In genomic region chr6:111835807-111836206, GRCh38 we compare ENCODE assay signal across 28 cellular contexts. TPM values are rescaled to one million over a fixed set of nuclear protein-coding genes. Genes with fewer than 3 reads are reported as not detected.
A peak's percentile ranks its signal among the peaks of the same experiment; 100 is the strongest.
DNase-seq lines count a peak whose midpoint lies in the region; ATAC-seq and TF ChIP-seq lines count a peak whose summit lies in the region.
"Had no signal": no experiment of that assay in that cellular context is flagged by ENCODE, and none has a peak within 500 bp of the region (broad histone marks: within the 10 kb centered on the region; RNA-seq: fewer than 3 reads in every experiment).

No MANE protein-coding gene starts in this region.

- TF ChIP-seq CTCF in HEK293 (tag by site-specific recombination; IDR thresholded peaks at IDR 0.05) (no peak), neural progenitor cell (IDR thresholded peaks at IDR 0.05) (no peak)

- H3K4me3 ChIP-seq in HEK293 (ENCODE audit: low read depth, low read length): no peak overlapping the region
- H3K4me3 ChIP-seq in effector memory CD4-positive, alpha-beta T cell (ENCODE audit: insufficient read depth, low read depth, low read length, poor library complexity, severe bottlenecking): no peak overlapping the region
- no peak overlapping the region for H3K4me3 ChIP-seq in neural progenitor cell
- H3K4me3 ChIP-seq: adrenal gland, BLaER1, breast epithelium, SJCRH30, skin epidermis had no signal

- DNase-seq in activated CD4-positive, alpha-beta memory T cell treated with anti-CD3 and anti-CD28 coated beads for 36 hours: no peak
- no peak for DNase-seq in activated CD4-positive, alpha-beta memory T cell treated with anti-CD3 and anti-CD28 coated beads, Interleukin-2, amount 10 ng/mL, durations not matched to agents 7 days and 5 days
- no peak for DNase-seq in effector memory CD4-positive, alpha-beta T cell
- DNase-seq in neural progenitor cell (ENCODE audit: low spot score): no peak
- no peak for DNase-seq in HCEC 1CT
- DNase-seq: activated CD4-positive, CD25-positive, alpha-beta regulatory T cell; activated CD8-positive, alpha-beta memory T cell treated with anti-CD3 and anti-CD28 coated beads, Interleukin-2, amount 50 U/mL, for 48 hours; adrenal gland; cortex of kidney; foreskin keratinocyte; GF-D8; hypothalamus; KBM-7; kidney glomerular epithelial cell; NCI-H2029; NCI-H446; SJCRH30; stimulated activated CD4-positive, alpha-beta T cell treated with anti-CD3 and anti-CD28 coated beads, Interleukin-2, amount 100 ng/mL, for 48 hours had no signal

- peaks cover 51% of the 10 kb centered on the region for H3K4me1 Mint-ChIP-seq in activated CD4-positive, alpha-beta memory T cell treated with anti-CD3 and anti-CD28 coated beads for 36 hours (ENCODE audit: low read depth)
- peaks cover 76% of the 10 kb centered on the region for H3K4me1 Mint-ChIP-seq in activated CD4-positive, alpha-beta memory T cell treated with anti-CD3 and anti-CD28 coated beads, Interleukin-2, amount 10 ng/mL, durations not matched to agents 7 days and 5 days
- peaks cover 9% of the 10 kb centered on the region for H3K4me1 Mint-ChIP-seq in neural progenitor cell

- peak overlapping the region; percentile 68 for H3K27ac Mint-ChIP-seq in activated CD4-positive, alpha-beta memory T cell treated with anti-CD3 and anti-CD28 coated beads for 36 hours
- no peak overlapping the region for H3K27ac Mint-ChIP-seq in activated CD4-positive, alpha-beta memory T cell treated with anti-CD3 and anti-CD28 coated beads, Interleukin-2, amount 10 ng/mL, durations not matched to agents 7 days and 5 days
- no peak overlapping the region for H3K27ac Mint-ChIP-seq in neural progenitor cell
- H3K27ac Mint-ChIP-seq: memory B cell, nephron had no signal

- no peak overlapping the region for H2AFZ ChIP-seq in neural progenitor cell (replicated peaks)

- no peaks in the 10 kb centered on the region for H3F3A ChIP-seq in neural progenitor cell (ENCODE audit: low read depth)

- H3K9me3 ChIP-seq in HEK293 (ENCODE audit: control insufficient read depth, insufficient read depth, low read depth, low read length): no peaks in the 10 kb centered on the region
- no peaks in the 10 kb centered on the region for H3K9me3 ChIP-seq in effector memory CD4-positive, alpha-beta T cell (ENCODE audit: control insufficient read depth, low read length)
- no peaks in the 10 kb centered on the region for H3K9me3 ChIP-seq in neural progenitor cell (ENCODE audit: low read depth)
- H3K9me3 ChIP-seq: adrenal gland, breast epithelium, SJCRH30 had no signal

- H3K4me2 ChIP-seq in neural progenitor cell: peak overlapping the region; percentile 10

- no peaks in the 10 kb centered on the region for H3K27me3 Mint-ChIP-seq in activated CD4-positive, alpha-beta memory T cell treated with anti-CD3 and anti-CD28 coated beads for 36 hours
- H3K27me3 Mint-ChIP-seq in activated CD4-positive, alpha-beta memory T cell treated with anti-CD3 and anti-CD28 coated beads, Interleukin-2, amount 10 ng/mL, durations not matched to agents 7 days and 5 days: no peaks in the 10 kb centered on the region
- peaks cover 4% of the 10 kb centered on the region for H3K27me3 Mint-ChIP-seq in neural progenitor cell (ENCODE audit: insufficient read depth, low read depth)
- H3K27me3 Mint-ChIP-seq: memory B cell had no signal

- intact Hi-C loops in activated CD4-positive, alpha-beta memory T cell treated with anti-CD3 and anti-CD28 coated beads for 36 hours (cut with micrococcal nuclease): loop anchor here (10.0 kb wide), 1 partner anchor 351 kb away; the partner anchor contains the start of gene REV3L

- no peaks in the 10 kb centered on the region for H3K4me1 ChIP-seq in HEK293 (ENCODE audit: control insufficient read depth, insufficient read depth, low read length)
- H3K4me1 ChIP-seq in effector memory CD4-positive, alpha-beta T cell (ENCODE audit: control insufficient read depth, insufficient read depth, low read length, poor library complexity, severe bottlenecking): peaks cover 59% of the 10 kb centered on the region
- H3K4me1 ChIP-seq in neural progenitor cell: peaks cover 22% of the 10 kb centered on the region
- H3K4me1 ChIP-seq: adrenal gland, breast epithelium, foreskin keratinocyte, SJCRH30 had no signal

- H3K9ac ChIP-seq in neural progenitor cell: no peak overlapping the region
- H3K9ac ChIP-seq: BLaER1 had no signal

- H3K36me3 Mint-ChIP-seq in activated CD4-positive, alpha-beta memory T cell treated with anti-CD3 and anti-CD28 coated beads for 36 hours: peaks cover 36% of the 10 kb centered on the region
- H3K36me3 Mint-ChIP-seq in activated CD4-positive, alpha-beta memory T cell treated with anti-CD3 and anti-CD28 coated beads, Interleukin-2, amount 10 ng/mL, durations not matched to agents 7 days and 5 days (ENCODE audit: low read depth): peaks cover 51% of the 10 kb centered on the region
- peaks cover 38% of the 10 kb centered on the region for H3K36me3 Mint-ChIP-seq in neural progenitor cell

- ATAC-seq in GM19324 (IDR thresholded peaks at IDR 0.05; ENCODE audit: low FRiP score, unreplicated experiment): no peak
- no peak for ATAC-seq in GM18907 (IDR thresholded peaks at IDR 0.05; ENCODE audit: unreplicated experiment)
- ATAC-seq: foreskin keratinocyte, Panc1 had no signal

- peak overlapping the region; percentile 22 for H3K4me3 Mint-ChIP-seq in activated CD4-positive, alpha-beta memory T cell treated with anti-CD3 and anti-CD28 coated beads for 36 hours
- H3K4me3 Mint-ChIP-seq in activated CD4-positive, alpha-beta memory T cell treated with anti-CD3 and anti-CD28 coated beads, Interleukin-2, amount 10 ng/mL, durations not matched to agents 7 days and 5 days: no peak overlapping the region
- no peak overlapping the region for H3K4me3 Mint-ChIP-seq in neural progenitor cell
- H3K4me3 Mint-ChIP-seq: memory B cell, nephron had no signal

- POLR2A ChIA-PET in activated CD4-positive, alpha-beta memory T cell treated with anti-CD3 and anti-CD28 coated beads for 36 hours (lab: Charles Lee): no interaction called here
- POLR2A ChIA-PET in activated CD4-positive, alpha-beta memory T cell treated with anti-CD3 and anti-CD28 coated beads, Interleukin-2, amount 10 ng/mL, durations not matched to agents 7 days and 5 days (lab: Charles Lee): no interaction called here
- POLR2A ChIA-PET in HEK293 (lab: Yijun Ruan, JAX): no interaction called here

- H3K27ac ChIP-seq in HEK293 (ENCODE audit: extremely low read depth, low read depth, low read length): no peak overlapping the region
- peak overlapping the region; percentile 14 for H3K27ac ChIP-seq in effector memory CD4-positive, alpha-beta T cell (ENCODE audit: insufficient read depth, low read length, poor library complexity, severe bottlenecking)
- H3K27ac ChIP-seq in neural progenitor cell: no peak overlapping the region
- H3K27ac ChIP-seq: adrenal gland, BLaER1, breast epithelium, epithelial cell of prostate, foreskin keratinocyte, SJCRH30 had no signal

- H3K36me3 ChIP-seq in HEK293 (ENCODE audit: control insufficient read depth in 2 of 2, insufficient read depth in 1 of 2, low read length in 2 of 2): peaks cover 0 to 6% of the 10 kb centered on the region in 2 experiments; a peak in 1 of 3 replicates
- peaks cover 3% of the 10 kb centered on the region for H3K36me3 ChIP-seq in effector memory CD4-positive, alpha-beta T cell (ENCODE audit: control insufficient read depth, insufficient read depth, low read length)
- H3K36me3 ChIP-seq in neural progenitor cell: no peaks in the 10 kb centered on the region
- H3K36me3 ChIP-seq: adrenal gland, breast epithelium had no signal

- no peaks in the 10 kb centered on the region for H4K20me1 ChIP-seq in neural progenitor cell (ENCODE audit: low read depth)
- H4K20me1 ChIP-seq: BLaER1 had no signal

- no peaks in the 10 kb centered on the region for H3K27me3 ChIP-seq in effector memory CD4-positive, alpha-beta T cell (replicated peaks; ENCODE audit: control insufficient read depth, insufficient read depth, low read length, poor library complexity, severe bottlenecking)
- no peaks in the 10 kb centered on the region for H3K27me3 ChIP-seq in neural progenitor cell
- H3K27me3 ChIP-seq: adrenal gland, BLaER1, breast epithelium, foreskin keratinocyte, SJCRH30 had no signal

- CTCF ChIA-PET in activated CD4-positive, alpha-beta memory T cell treated with anti-CD3 and anti-CD28 coated beads for 36 hours (lab: Charles Lee): interaction anchor here (1.0 kb wide), 1 partner anchor 26 kb away, joined by 3 read pairs; no protein-coding TSS in a partner anchor
- CTCF ChIA-PET in activated CD4-positive, alpha-beta memory T cell treated with anti-CD3 and anti-CD28 coated beads, Interleukin-2, amount 10 ng/mL, durations not matched to agents 7 days and 5 days (lab: Charles Lee): no interaction called here
- CTCF ChIA-PET in HEK293 (lab: Yijun Ruan, JAX): interaction anchor here (0.7 to 0.9 kb wide), 2 partner anchors 81 to 114 kb away, joined by 3 to 4 read pairs; no protein-coding TSS in a partner anchor

- peaks cover 51% of the 10 kb centered on the region for H3K79me2 ChIP-seq in neural progenitor cell (ENCODE audit: low read depth)

- no peaks in the 10 kb centered on the region for H3K9me3 Mint-ChIP-seq in activated CD4-positive, alpha-beta memory T cell treated with anti-CD3 and anti-CD28 coated beads for 36 hours
- no peaks in the 10 kb centered on the region for H3K9me3 Mint-ChIP-seq in activated CD4-positive, alpha-beta memory T cell treated with anti-CD3 and anti-CD28 coated beads, Interleukin-2, amount 10 ng/mL, durations not matched to agents 7 days and 5 days
- H3K9me3 Mint-ChIP-seq in neural progenitor cell: no peaks in the 10 kb centered on the region
- H3K9me3 Mint-ChIP-seq: memory B cell, nephron had no signal

TF ChIP-seq in HEK293, 187 proteins besides CTCF, POLR2A, EP300 and RAD21 (continues in another document):
- TF ChIP-seq ZNF600 (tag by site-specific recombination; IDR thresholded peaks at IDR 0.05) (0 out of 2 replicates have a peak, but pooled peaks have one; percentile 32), WT1 (tag by site-specific recombination; IDR thresholded peaks at IDR 0.05) (no peak)

RNA-seq across cellular contexts. Expression of gene FYN, which starts 37.4 kb away (rescaled TPM):
- total RNA-seq in activated CD4-positive, alpha-beta memory T cell treated with anti-CD3 and anti-CD28 coated beads for 36 hours: 100 to 1,000 TPM; 353 to 365 TPM
- 100 to 1,000 TPM; 201 to 208 TPM for total RNA-seq in activated CD4-positive, alpha-beta memory T cell treated with anti-CD3 and anti-CD28 coated beads, Interleukin-2, amount 10 ng/mL, durations not matched to agents 7 days and 5 days
- total RNA-seq in neural progenitor cell (ENCODE audit: low replicate concordance): 149 and 167 TPM in 2 replicates
